ENCODE assay signal across 1 cellular context in genomic region chr17:47066841-47067682, GRCh38.
TF ChIP-seq lines count a peak whose summit lies in the region.

No MANE protein-coding gene starts in this region.

TF ChIP-seq in HEK293, 187 proteins besides CTCF, POLR2A, EP300 and RAD21 (continued from another document and continues in another):
- TF ChIP-seq OVOL3 (tag by site-specific recombination; IDR thresholded peaks at IDR 0.05) (peak; percentile 92), ZNF48 (tag by site-specific recombination; IDR thresholded peaks at IDR 0.05) (no peak), ZNF624 (tag by site-specific recombination; IDR thresholded peaks at IDR 0.05) (no peak), ZNF148 (tag by site-specific recombination; IDR thresholded peaks at IDR 0.05; ENCODE audit: borderline replicate concordance) (peak; percentile 80; the same call in 1 of the 2 replicates), ZNF449 (tag by site-specific recombination; IDR thresholded peaks at IDR 0.05) (peak; percentile 79), ZNF23 (tag by site-specific recombination; IDR thresholded peaks at IDR 0.05; ENCODE audit: borderline replicate concordance) (no peak), RBAK (tag by site-specific recombination; IDR thresholded peaks at IDR 0.05) (no peak), ZNF701 (tag by site-specific recombination; IDR thresholded peaks at IDR 0.05) (no peak), ZNF274 (IDR thresholded peaks at IDR 0.05; ENCODE audit: low read length) (no peak), ZNF274 (tag by site-specific recombination; IDR thresholded peaks at IDR 0.05; ENCODE audit: borderline replicate concordance) (no peak), ZNF341 (tag by site-specific recombination; IDR thresholded peaks at IDR 0.05; ENCODE audit: low read depth) (peak; percentile 84), ZBTB26 (tag by site-specific recombination; optimal IDR thresholded peaks at IDR 0.05) (peak; percentile 18), ZNF660 (tag by site-specific recombination; IDR thresholded peaks at IDR 0.05) (peak; percentile 94), HOXC10 (CRISPR knock-in tag; IDR thresholded peaks at IDR 0.05) (0 out of 2 replicates have a peak, but pooled peaks have one; percentile 90), ZNF621 (tag by site-specific recombination; IDR thresholded peaks at IDR 0.05) (no peak), ZNF792 (tag by site-specific recombination; IDR thresholded peaks at IDR 0.05) (no peak; the same call in 1 of the 2 replicates), ZNF184 (tag by site-specific recombination; IDR thresholded peaks at IDR 0.05) (peak; percentile 55; the same call in 1 of the 2 replicates), ZNF138 (tag by site-specific recombination; IDR thresholded peaks at IDR 0.05; ENCODE audit: borderline replicate concordance) (no peak), ZBTB6 (tag by site-specific recombination; IDR thresholded peaks at IDR 0.05) (no peak), ZBTB17 (tag by site-specific recombination; IDR thresholded peaks at IDR 0.05) (peak; percentile 84), ZNF670 (tag by site-specific recombination; IDR thresholded peaks at IDR 0.05; ENCODE audit: low read depth) (no peak), ZNF398 (tag by site-specific recombination; IDR thresholded peaks at IDR 0.05) (peak; percentile 94), ZNF791 (tag by site-specific recombination; IDR thresholded peaks at IDR 0.05) (no peak), REPIN1 (tag by site-specific recombination; IDR thresholded peaks at IDR 0.05; ENCODE audit: low read depth) (no peak), ZNF174 (tag by site-specific recombination; IDR thresholded peaks at IDR 0.05) (no peak), KLF10 (tag by site-specific recombination; IDR thresholded peaks at IDR 0.05) (0 out of 2 replicates have a peak, but pooled peaks have one; percentile 37), ZNF114 (tag by site-specific recombination; IDR thresholded peaks at IDR 0.05) (no peak), HOXD13 (CRISPR knock-in tag; IDR thresholded peaks at IDR 0.05; ENCODE audit: borderline replicate concordance) (no peak), ZNF549 (tag by site-specific recombination; IDR thresholded peaks at IDR 0.05) (no peak), SETDB1 (IDR thresholded peaks at IDR 0.05; ENCODE audit: insufficient read length, low read length) (no peak), KLF1 (tag by site-specific recombination; IDR thresholded peaks at IDR 0.05) (no peak; the same call in 1 of the 2 replicates), ZNF354C (tag by site-specific recombination; IDR thresholded peaks at IDR 0.05; ENCODE audit: borderline replicate concordance, low read depth) (no peak), PRDM6 (tag by site-specific recombination; IDR thresholded peaks at IDR 0.05) (peak; percentile 34; the same call in 1 of the 2 replicates), MZF1 (tag by site-specific recombination; IDR thresholded peaks at IDR 0.05; ENCODE audit: borderline replicate concordance) (peak; percentile 85), ELK4 (IDR thresholded peaks at IDR 0.05; ENCODE audit: borderline replicate concordance, low read depth, low read length) (no peak), ZBTB8A (tag by site-specific recombination; IDR thresholded peaks at IDR 0.05) (0 out of 2 replicates have a peak, but pooled peaks have one; percentile 38), ZNF558 (tag by site-specific recombination; IDR thresholded peaks at IDR 0.05) (peak; percentile 52), ZNF830 (tag by site-specific recombination; IDR thresholded peaks at IDR 0.05; ENCODE audit: low read depth) (no peak), ZSCAN30 (tag by site-specific recombination; IDR thresholded peaks at IDR 0.05) (peak; percentile 74), ZBTB11 (tag by site-specific recombination; conservative IDR thresholded peaks at IDR 0.05; ENCODE audit: low read depth) (peak; percentile 97), ZNF140 (tag by site-specific recombination; IDR thresholded peaks at IDR 0.05) (no peak), PATZ1 (tag by site-specific recombination; IDR thresholded peaks at IDR 0.05) (peak; percentile 99), ZNF112 (tag by site-specific recombination; IDR thresholded peaks at IDR 0.05) (no peak), PBX3 (CRISPR knock-in tag; IDR thresholded peaks at IDR 0.05) (peak; percentile 73; the same call in 1 of the 2 replicates), ZNF510 (tag by site-specific recombination; IDR thresholded peaks at IDR 0.05; ENCODE audit: insufficient replicate concordance) (no peak), ZNF707 (tag by site-specific recombination; IDR thresholded peaks at IDR 0.05) (no peak), ZNF514 (tag by site-specific recombination; IDR thresholded peaks at IDR 0.05) (no peak), ZBTB1 (tag by site-specific recombination; IDR thresholded peaks at IDR 0.05) (no peak), ZNF366 (tag by site-specific recombination; conservative IDR thresholded peaks at IDR 0.05) (no peak)
